14 cellular contexts compared by ENCODE assay signal in the genomic region with DNA sequence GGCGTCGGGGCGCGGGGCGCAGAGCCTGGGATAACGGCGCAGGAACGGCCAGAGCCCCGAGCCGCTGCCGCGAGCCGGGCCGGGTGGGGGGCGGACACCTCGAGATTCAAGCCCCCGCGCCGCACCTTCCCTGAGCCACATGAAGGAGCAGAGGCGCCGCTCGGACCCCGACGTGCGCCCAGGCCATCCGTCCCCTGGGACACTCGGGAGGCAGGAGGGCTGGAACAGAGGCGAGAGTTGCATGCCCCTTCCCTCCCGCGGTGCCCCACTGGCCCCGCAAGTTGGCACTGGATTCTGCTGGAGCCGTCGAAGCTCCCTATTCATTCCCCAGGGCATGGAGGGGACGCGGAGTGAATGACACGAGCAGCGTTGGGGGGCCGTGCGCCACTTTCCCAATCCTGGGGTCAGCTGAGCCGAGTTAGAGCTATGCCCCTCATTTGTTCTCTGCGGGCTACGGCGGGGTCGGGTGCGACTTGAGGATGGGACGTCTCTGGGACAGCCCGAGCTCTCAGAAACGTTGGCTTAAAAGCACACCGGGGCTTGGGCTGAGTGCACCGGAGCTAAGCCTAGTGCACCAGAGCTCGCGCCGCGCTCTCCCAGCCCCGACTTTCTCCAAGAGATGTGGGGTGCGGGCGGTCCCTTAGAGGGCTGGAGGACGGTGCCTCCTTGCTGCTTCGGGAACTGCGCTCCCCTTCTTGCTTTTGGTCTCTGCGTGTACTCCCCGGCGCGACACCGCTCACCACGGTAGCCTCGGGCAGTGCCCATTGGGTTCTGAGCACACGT. TPM values are rescaled to one million over a fixed set of nuclear protein-coding genes. Genes with fewer than 3 reads are reported as not detected.
DNase-seq lines count a peak whose midpoint lies in the region; ATAC-seq, FAIRE-seq and TF ChIP-seq lines count a peak whose summit lies in the region.
"Had no signal": no experiment of that assay in that cellular context is flagged by ENCODE, and none has a peak within 500 bp of the region (broad histone marks: within the 10 kb centered on the region; RNA-seq: fewer than 3 reads in every experiment).

No MANE protein-coding gene starts in this region.

- H4K20me1 ChIP-seq in IMR-90 (ENCODE audit: insufficient read depth, low read length) (no peaks in the 10 kb centered on the region), endothelial cell of umbilical vein (replicated peaks; ENCODE audit: control insufficient read depth, extremely low read depth, insufficient read depth, low read length) (no peaks in the 10 kb centered on the region)

- ATAC-seq in IMR-90 (ENCODE audit: low read depth) = no peak
- ATAC-seq in GM21390 (IDR thresholded peaks at IDR 0.05; ENCODE audit: unreplicated experiment) = no peak
- no peak for ATAC-seq in GM18519 (IDR thresholded peaks at IDR 0.05; ENCODE audit: low FRiP score, unreplicated experiment)
- no peak for ATAC-seq in mucosa of descending colon
- ATAC-seq in GM18858 (IDR thresholded peaks at IDR 0.05; ENCODE audit: unreplicated experiment) = no peak
- ATAC-seq: HCT116 had no signal

- H3K27ac ChIP-seq in IMR-90 (ENCODE audit: insufficient read depth, low read length) = no peak overlapping the region
- H3K27ac ChIP-seq in endothelial cell of umbilical vein (ENCODE audit: insufficient read depth, low read depth, low read length) = no peak overlapping the region
- no peak overlapping the region for H3K27ac ChIP-seq in mesodermal cell (ENCODE audit: low read depth, low read length, severe bottlenecking)
- H3K27ac ChIP-seq in subcutaneous abdominal adipose tissue (ENCODE audit: low read depth, low read length) = no peak overlapping the region
- H3K27ac ChIP-seq: foreskin keratinocyte, PC-9 had no signal

- TF ChIP-seq CTCF in IMR-90 (conservative IDR thresholded peaks at IDR 0.05; ENCODE audit: low read depth, low read length) (no peak), endothelial cell of umbilical vein (IDR thresholded peaks at IDR 0.05; ENCODE audit: extremely low read depth in 1 of 2, insufficient read depth in 1 of 2, low read depth in 1 of 2, low read length in 2 of 2) (no peak), mucosa of descending colon (IDR thresholded peaks at IDR 0.05) (no peak)

- H2BK5ac ChIP-seq in IMR-90 (ENCODE audit: low read depth, low read length, poor library complexity, severe bottlenecking) = no peak overlapping the region

- H4K5ac ChIP-seq in IMR-90 (ENCODE audit: low read depth, low read length) = no peak overlapping the region

- no peak overlapping the region for H2BK20ac ChIP-seq in IMR-90 (ENCODE audit: low read depth, low read length)

- no peaks in the 10 kb centered on the region for H3K9me1 ChIP-seq in IMR-90 (ENCODE audit: insufficient read depth, low read length)
- no peaks in the 10 kb centered on the region for H3K9me1 ChIP-seq in endothelial cell of umbilical vein (replicated peaks; ENCODE audit: control insufficient read depth, extremely low read depth, insufficient read depth, low read length)

- no peak for DNase-seq in IMR-90
- no peak for DNase-seq in endothelial cell of umbilical vein (ENCODE audit: low read depth, low spot score)
- DNase-seq in mucosa of descending colon = no peak
- DNase-seq: activated CD8-positive, alpha-beta T cell treated with anti-CD3 and anti-CD28 coated beads for 36 hours; foreskin keratinocyte; PC-9; T-helper 2 cell had no signal

- no peaks in the 10 kb centered on the region for H3K79me2 ChIP-seq in endothelial cell of umbilical vein (ENCODE audit: control insufficient read depth, insufficient read depth, low read length)

- H3K79me1 ChIP-seq in IMR-90 (ENCODE audit: low read depth in 1 of 2, low read length in 2 of 2) = no peaks in the 10 kb centered on the region

- H3K14ac ChIP-seq in IMR-90 (replicated peaks; ENCODE audit: low read depth, low read length) = no peak overlapping the region

- no peak overlapping the region for H2AK5ac ChIP-seq in IMR-90 (ENCODE audit: low read depth, low read length)

- no peaks in the 10 kb centered on the region for H3K9me3 ChIP-seq in IMR-90 (ENCODE audit: control insufficient read depth, insufficient read depth, low read length)
- no peaks in the 10 kb centered on the region for H3K9me3 ChIP-seq in endothelial cell of umbilical vein (replicated peaks; ENCODE audit: control insufficient read depth, insufficient read depth, low read length)
- no peaks in the 10 kb centered on the region for H3K9me3 ChIP-seq in mesodermal cell (ENCODE audit: control insufficient read depth, low read length)
- H3K9me3 ChIP-seq in subcutaneous abdominal adipose tissue (ENCODE audit: control insufficient read depth in 5 of 5, low read length in 5 of 5) = no peaks in the 10 kb centered on the region
- no peaks in the 10 kb centered on the region for H3K9me3 ChIP-seq in mucosa of descending colon

- BruUV-seq in IMR-90 (replicated peaks; lab: Mats Ljungman, UMichigan) (no TSS peak), endothelial cell of umbilical vein (replicated peaks; lab: Mats Ljungman, UMichigan) (no TSS peak)

- H2BK15ac ChIP-seq in IMR-90 (ENCODE audit: low read depth, low read length) = no peak overlapping the region

- FAIRE-seq in endothelial cell of umbilical vein (lab: Jason Lieb, UNC) = no peak

- peak overlapping the region; percentile 58 for H2AFZ ChIP-seq in IMR-90 (replicated peaks; ENCODE audit: low read length, poor library complexity)
- no peak overlapping the region for H2AFZ ChIP-seq in endothelial cell of umbilical vein (ENCODE audit: low read depth, low read length)
- H2AFZ ChIP-seq: PC-9 had no signal

- no peak overlapping the region for H4K8ac ChIP-seq in IMR-90 (ENCODE audit: low read depth in 2 of 2, low read length in 2 of 2)

- POLR2A ChIA-PET in IMR-90 (lab: Charles Lee; ENCODE audit: unreplicated experiment) (no interaction called here), endothelial cell of umbilical vein (lab: Charles Lee) (no interaction called here)

- WGBS in IMR-90 (ENCODE audit: extremely low coverage in 2 of 2, insufficient read length in 1 of 2), 2 experiments = 5% methylated on average over 52 of the region's 68 CpGs; no CpG with 5 or more reads in 1 of the 2 experiments
- WGBS in mesodermal cell (ENCODE audit: insufficient coverage in 2 of 2), 2 experiments = 3% methylated on average over 58 to 65 of the region's 68 CpGs

- in situ Hi-C loops in IMR-90 (cut with MboI; ENCODE audit: low sequenced_read_pairs) = no loop called here

- dilution Hi-C loops in IMR-90 (cut with HindIII; ENCODE audit: low sequenced_read_pairs, unreplicated experiment) = no loop called here
- dilution Hi-C loops in endothelial cell of umbilical vein (cut with MboI; ENCODE audit: extremely low pct_ligation_motif_present, low sequenced_read_pairs) = no loop called here

- H3K9ac ChIP-seq in IMR-90 (ENCODE audit: low read depth, low read length) (no peak overlapping the region), endothelial cell of umbilical vein (replicated peaks; ENCODE audit: extremely low read depth, insufficient read depth, low read length) (no peak overlapping the region), subcutaneous abdominal adipose tissue (ENCODE audit: low read length in 5 of 5) (no peak overlapping the region)

- H3K36me3 ChIP-seq in IMR-90 (ENCODE audit: control insufficient read depth, insufficient read depth, low read length) = no peaks in the 10 kb centered on the region
- H3K36me3 ChIP-seq in endothelial cell of umbilical vein (ENCODE audit: control insufficient read depth in 2 of 2, extremely low read depth in 1 of 2, insufficient read depth in 2 of 2, low read length in 2 of 2) = no peaks in the 10 kb centered on the region
- no peaks in the 10 kb centered on the region for H3K36me3 ChIP-seq in mesodermal cell (ENCODE audit: control insufficient read depth, insufficient read depth, low read length)
- no peaks in the 10 kb centered on the region for H3K36me3 ChIP-seq in subcutaneous abdominal adipose tissue (ENCODE audit: control insufficient read depth in 5 of 5, insufficient read depth in 5 of 5, low read length in 5 of 5)
- H3K36me3 ChIP-seq in mucosa of descending colon (ENCODE audit: low read depth) = no peaks in the 10 kb centered on the region

- no peak overlapping the region for H2BK120ac ChIP-seq in IMR-90 (ENCODE audit: low read depth, low read length)

- H3K4me1 ChIP-seq in IMR-90 (ENCODE audit: control insufficient read depth, insufficient read depth, low read length) (no peaks in the 10 kb centered on the region), endothelial cell of umbilical vein (ENCODE audit: control insufficient read depth, extremely low read depth, insufficient read depth, low read length) (no peaks in the 10 kb centered on the region), mesodermal cell (ENCODE audit: control insufficient read depth, insufficient read depth, low read length, poor library complexity, severe bottlenecking) (no peaks in the 10 kb centered on the region), subcutaneous abdominal adipose tissue (ENCODE audit: control insufficient read depth in 5 of 5, insufficient read depth in 5 of 5, low read length in 5 of 5) (peaks cover 0 to 15% (median 8%) of the 10 kb centered on the region in 5 donors), mucosa of descending colon (ENCODE audit: low read depth) (no peaks in the 10 kb centered on the region)
- H3K4me1 ChIP-seq: foreskin keratinocyte had no signal

- H3K4me3 ChIP-seq in IMR-90 (ENCODE audit: insufficient read depth, low read depth, low read length) (no peak overlapping the region), endothelial cell of umbilical vein (replicated peaks in 1 of 3; ENCODE audit: insufficient read depth in 1 of 3, low read depth in 1 of 3, low read length in 3 of 3) (no peak overlapping the region), mesodermal cell (ENCODE audit: extremely low read depth, insufficient read depth, low read length, poor library complexity, severe bottlenecking) (peak overlapping the region; percentile 33), subcutaneous abdominal adipose tissue (ENCODE audit: low read depth in 1 of 5, low read length in 5 of 5) (peak overlapping the region in 3 of 5 donors; percentile 6 to 36 (median 6)), mucosa of descending colon (no peak overlapping the region)
- H3K4me3 ChIP-seq: PC-9 had no signal

- TF ChIP-seq RAD21 in IMR-90 (IDR thresholded peaks at IDR 0.05; ENCODE audit: low read length) = no peak

- peaks cover 66% of the 10 kb centered on the region for H3K27me3 ChIP-seq in IMR-90 (ENCODE audit: control insufficient read depth, insufficient read depth, low read length)
- peaks cover 34 to 45% of the 10 kb centered on the region in 2 experiments for H3K27me3 ChIP-seq in endothelial cell of umbilical vein (ENCODE audit: control insufficient read depth in 2 of 2, insufficient read depth in 2 of 2, low read length in 2 of 2)
- H3K27me3 ChIP-seq in subcutaneous abdominal adipose tissue (ENCODE audit: control insufficient read depth in 5 of 5, insufficient read depth in 4 of 5, low read length in 5 of 5) = peaks cover 29 to 59% (median 50%) of the 10 kb centered on the region in 5 donors

- no peak overlapping the region for H3K4me2 ChIP-seq in IMR-90 (ENCODE audit: low read depth, low read length)
- no peak overlapping the region for H3K4me2 ChIP-seq in endothelial cell of umbilical vein (ENCODE audit: insufficient read depth, low read length)
- H3K4me2 ChIP-seq: PC-9 had no signal

- no peak overlapping the region for H3K4ac ChIP-seq in IMR-90 (ENCODE audit: low read depth, low read length)

- no peak for TF ChIP-seq POLR2A in IMR-90 (IDR thresholded peaks at IDR 0.05; ENCODE audit: low read depth, low read length)
- no peak for TF ChIP-seq POLR2A in endothelial cell of umbilical vein (IDR thresholded peaks at IDR 0.05; ENCODE audit: low read depth, low read length)

- H4K91ac ChIP-seq in IMR-90 (ENCODE audit: insufficient read depth, low read depth, low read length) = no peak overlapping the region

- CTCF ChIA-PET in IMR-90 (lab: Yijun Ruan, JAX) (interaction anchor here (1.4 kb wide), 1 partner anchor 10 kb away, joined by 3 read pairs; no protein-coding TSS in a partner anchor), endothelial cell of umbilical vein (lab: Charles Lee) (interaction anchor here (1.0 kb wide), 1 partner anchor 10 kb away, joined by 3 read pairs; no protein-coding TSS in a partner anchor)

- intact Hi-C loops in IMR-90 (cut with micrococcal nuclease) = no loop called here
- intact Hi-C loops in endothelial cell of umbilical vein (cut with micrococcal nuclease) = no loop called here
- intact Hi-C loops in mucosa of descending colon (cut with DNase I, micrococcal nuclease) = no loop called here

- H3K18ac ChIP-seq in IMR-90 (ENCODE audit: low read depth, low read length) = no peak overlapping the region

- no peak overlapping the region for H3K56ac ChIP-seq in IMR-90 (ENCODE audit: extremely low read depth, insufficient read depth, low read length)

- no peak overlapping the region for H2AK9ac ChIP-seq in IMR-90 (replicated peaks; ENCODE audit: low read depth, low read length, poor library complexity)

- H3K23ac ChIP-seq in IMR-90 (ENCODE audit: low read depth, low read length) = no peak overlapping the region

RNA-seq across cellular contexts. Expression of gene SLC6A1, which starts 0.6 kb away (rescaled TPM):
- not detected in 2 replicates for total RNA-seq in IMR-90 (2012; rRNA removed)
- polyA plus RNA-seq in IMR-90 (2012; rRNA removed) = 0.02 TPM in 1 of 2 replicates, not detected in the other
- polyA plus RNA-seq in IMR-90 (2012; cell fraction: cytosol; rRNA removed) = not detected in 2 replicates
- polyA plus RNA-seq in IMR-90 (2012; cell fraction: nucleus; rRNA removed; ENCODE audit: low replicate concordance) = not detected in 2 replicates
- total RNA-seq in endothelial cell of umbilical vein = not detected in 2 replicates
- polyA plus RNA-seq in endothelial cell of umbilical vein = not detected in 2 replicates
- not detected in 2 replicates for polyA plus RNA-seq in endothelial cell of umbilical vein (2011; cell fraction: cytosol; rRNA removed)
- not detected in 2 replicates for polyA plus RNA-seq in endothelial cell of umbilical vein (2011; cell fraction: nucleus; rRNA removed)
- polyA plus RNA-seq in endothelial cell of umbilical vein (2012) = not detected in 2 replicates
- 0.07 and 0.28 TPM in 2 replicates for polyA minus RNA-seq in endothelial cell of umbilical vein
- not detected for polyA minus RNA-seq in endothelial cell of umbilical vein (2011; cell fraction: cytosol; rRNA and poly(A)+ RNA removed)
- polyA minus RNA-seq in endothelial cell of umbilical vein (2011; cell fraction: nucleus; rRNA and poly(A)+ RNA removed) = not detected in 2 replicates
- polyA plus RNA-seq in mesodermal cell (2013, experiment 1 of 2) = 2.5 TPM
- 1.2 TPM for polyA plus RNA-seq in mesodermal cell (2013, experiment 2 of 2)
- under 1 TPM; 0.14 to 0.35 (median 0.20) TPM for total RNA-seq in mucosa of descending colon
- total RNA-seq: activated CD8-positive, alpha-beta T cell treated with anti-CD3 and anti-CD28 coated beads for 36 hours; foreskin keratinocyte; mesothelial cell of epicardium; PC-9 had no signal
- polyA plus RNA-seq: foreskin keratinocyte had no signal

Comparison
In these comparisons a context has a peak if more than half of its experiments do, and no peak if none do; other contexts are left out.
1. H3K4me3 ChIP-seq: peak in mesodermal cell (single experiment) and subcutaneous abdominal adipose tissue (3 of 5); none in IMR-90 (single experiment), endothelial cell of umbilical vein (0 of 3) and mucosa of descending colon (single experiment).